Comparison of ENCODE assay signal across 6 cellular contexts in the genomic region with DNA sequence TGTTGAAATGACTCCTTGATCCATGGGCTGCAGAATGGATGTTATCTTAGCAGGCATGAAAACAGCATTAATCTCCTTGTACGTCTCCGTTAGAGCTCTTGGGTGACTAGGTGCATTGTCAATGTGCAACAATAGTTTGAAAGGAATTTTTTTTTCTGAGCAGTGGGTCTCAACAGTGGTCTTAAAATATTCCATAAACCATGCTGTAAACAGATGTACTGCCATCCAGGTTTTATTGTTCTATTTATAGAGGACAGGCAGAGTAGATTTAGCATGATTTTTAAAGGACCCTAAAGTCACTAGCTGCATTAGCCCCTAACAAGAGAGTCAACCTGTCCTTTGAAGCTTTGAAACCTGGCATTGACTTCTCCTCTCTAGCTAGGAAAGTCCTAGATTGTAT.
"Had no signal": no experiment of that assay in that cellular context is flagged by ENCODE, and none has a peak within 500 bp of the region (broad histone marks: within the 10 kb centered on the region; RNA-seq: fewer than 3 reads in every experiment).

No MANE protein-coding gene starts in this region.

- H3K27ac Mint-ChIP-seq: IgD-negative memory B cell had no signal

- H3K27me3 Mint-ChIP-seq: IgD-negative memory B cell had no signal

- H3K4me3 Mint-ChIP-seq: IgD-negative memory B cell had no signal

- DNase-seq: IMR-90, KG1 had no signal

- H3K27ac ChIP-seq: HL-60 had no signal

- ATAC-seq: HepG2 had no signal

- H3K4me1 Mint-ChIP-seq: IgD-negative memory B cell had no signal

- FAIRE-seq: HepG2, HTR-8/SVneo had no signal
